ENCODE assay signal across 10 cellular contexts in genomic region chr2:237456200-237456731, GRCh38. TPM values are rescaled to one million over a fixed set of nuclear protein-coding genes. Genes with fewer than 3 reads are reported as not detected.
DNase-seq lines count a peak whose midpoint lies in the region; ATAC-seq, FAIRE-seq and TF ChIP-seq lines count a peak whose summit lies in the region.
"Had no signal": no experiment of that assay in that cellular context is flagged by ENCODE, and none has a peak within 500 bp of the region (broad histone marks: within the 10 kb centered on the region; RNA-seq: fewer than 3 reads in every experiment).

No MANE protein-coding gene starts in this region.

- H3K27ac ChIP-seq in RWPE1 (peak overlapping the region; percentile 32), testis (no peak overlapping the region)

- H3K4me1 ChIP-seq in skeletal muscle satellite cell (ENCODE audit: control insufficient read depth, insufficient read depth, low read length), result peaks cover 48% of the 10 kb centered on the region
- no peaks in the 10 kb centered on the region for H3K4me1 ChIP-seq in testis

- POLR2A ChIA-PET in RWPE1 (lab: Yijun Ruan, JAX; ENCODE audit: low non-redundant PET), result no interaction called here

- H3K36me3 ChIP-seq in skeletal muscle satellite cell (ENCODE audit: insufficient read depth, low read length) (no peaks in the 10 kb centered on the region), testis (ENCODE audit: low read depth, missing control alignments) (no peaks in the 10 kb centered on the region)

- WGBS in testis, 2 donors, result 78 to 83% methylated on average over 9 to 10 of the region's 10 CpGs

- no peak overlapping the region for H3K4me2 ChIP-seq in skeletal muscle satellite cell (ENCODE audit: low read length)

- H3K9ac ChIP-seq in skeletal muscle satellite cell (ENCODE audit: low read depth, low read length), result no peak overlapping the region

- CTCF ChIA-PET in RWPE1 (lab: Yijun Ruan, JAX), result no interaction called here

- peak; percentile 61 for DNase-seq in H54 (ENCODE audit: insufficient read length, low spot score)
- peak; percentile 37 for DNase-seq in RWPE1 (ENCODE audit: low spot score)
- DNase-seq in glomerular visceral epithelial cell (ENCODE audit: extremely low spot score), result peak; percentile 87
- no peak for DNase-seq in AML-193 (lab: John Stamatoyannopoulos, UW)
- DNase-seq in effector CD4-positive, alpha-beta T cell, result no peak
- DNase-seq in testis, result no peak
- DNase-seq: activated CD8-positive, alpha-beta memory T cell treated with anti-CD3 and anti-CD28 coated beads for 24 hours; immature natural killer cell had no signal

- H3K27me3 ChIP-seq in skeletal muscle satellite cell (ENCODE audit: control insufficient read depth, insufficient read depth, low read length) (no peaks in the 10 kb centered on the region), testis (no peaks in the 10 kb centered on the region)

- no peak for ATAC-seq in GM21390 (IDR thresholded peaks at IDR 0.05; ENCODE audit: unreplicated experiment)

- TF ChIP-seq POLR2A in H54 (IDR thresholded peaks at IDR 0.05; ENCODE audit: low read depth, low read length) (no peak), testis (IDR thresholded peaks at IDR 0.05) (no peak)

- TF ChIP-seq CTCF in RWPE1 (conservative IDR thresholded peaks at IDR 0.05; ENCODE audit: low read depth) (no peak), testis (IDR thresholded peaks at IDR 0.05) (no peak)

- no peak for FAIRE-seq in H54 (lab: Jason Lieb, UNC)

- peak overlapping the region; percentile 43 for H3K4me3 ChIP-seq in skeletal muscle satellite cell (ENCODE audit: low read length)
- H3K4me3 ChIP-seq in testis, result no peak overlapping the region

- intact Hi-C loops in testis (cut with DNase I; ENCODE audit: low total_unique reads), result no loop called here

- H3K9me3 ChIP-seq in skeletal muscle satellite cell (replicated peaks; ENCODE audit: low read length) (no peaks in the 10 kb centered on the region), testis (no peaks in the 10 kb centered on the region)

RNA-seq across cellular contexts. Expression of gene MLPH, which starts 30.8 kb away (rescaled TPM):
- 24.7 and 53.0 TPM in 2 replicates for total RNA-seq in skeletal muscle satellite cell (2012; rRNA removed)
- total RNA-seq in testis, result 1 to 10 TPM; 6.5 to 7.4 TPM
- 5.5 TPM for polyA plus RNA-seq in testis (ENCODE audit: insufficient read depth, low read depth, low replicate concordance)
- polyA plus RNA-seq: immature natural killer cell had no signal

RNA-seq across cellular contexts. Expression of gene COL6A3, which starts 42.3 kb away (rescaled TPM):
- 1,992 and 2,805 TPM in 2 replicates for total RNA-seq in skeletal muscle satellite cell (2012; rRNA removed)
- 10 to 100 TPM; 35.1 to 74.1 TPM for total RNA-seq in testis
- 93.1 TPM for polyA plus RNA-seq in testis (ENCODE audit: insufficient read depth, low read depth, low replicate concordance)

Comparison
In these comparisons a context has a peak if more than half of its experiments do, and no peak if none do; other contexts are left out.
1. DNase-seq: peak in H54 (single experiment), RWPE1 (single experiment) and glomerular visceral epithelial cell (single experiment); none in AML-193 (0 of 2), effector CD4-positive, alpha-beta T cell (single experiment) and testis (single experiment).